27 cellular contexts compared by ENCODE assay signal in the genomic region with DNA sequence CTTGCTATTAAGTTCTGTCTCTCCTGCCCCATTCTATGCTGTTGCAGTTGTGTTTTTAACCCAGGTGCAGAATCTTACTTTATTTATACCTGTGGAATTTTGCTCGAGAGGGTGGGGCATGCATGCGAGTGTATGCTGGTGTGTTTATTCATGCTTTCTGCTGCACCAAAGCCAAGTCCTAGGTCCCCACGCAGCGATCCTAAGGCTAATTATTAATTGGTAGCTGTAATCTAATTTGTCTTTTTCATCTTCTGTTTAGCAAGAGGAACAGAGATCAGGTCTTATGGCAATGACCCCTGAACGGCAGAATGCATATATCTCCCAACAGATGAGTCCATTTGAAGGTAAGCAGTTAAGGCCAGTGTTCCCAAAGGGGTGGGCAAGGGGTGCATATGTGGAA.
"Had no signal": no experiment of that assay in that cellular context is flagged by ENCODE, and none has a peak within 500 bp of the region (broad histone marks: within the 10 kb centered on the region; RNA-seq: fewer than 3 reads in every experiment).

No MANE protein-coding gene starts in this region.

- ATAC-seq: naive thymus-derived CD8-positive, alpha-beta T cell; stimulated activated naive B cell treated with anti-CD40 and anti-IgM and Interleukin-4, amounts not matched to agents 10 μg/mL and 1 μg/mL and 100 μg/mL, for 72 hours; stimulated activated naive CD8-positive, alpha-beta T cell treated with anti-CD3 and anti-CD28 coated beads, Interleukin-15, Interleukin-2, amounts not matched to agents 100 U/mL and 50 U/mL, for 24 hours had no signal

- H3K36me3 Mint-ChIP-seq: immature natural killer cell; naive thymus-derived CD8-positive, alpha-beta T cell; neural progenitor cell; stimulated activated naive B cell treated with anti-CD40 and anti-IgM and Interleukin-4, amounts not matched to agents 10 μg/mL and 1 μg/mL and 100 μg/mL, for 72 hours; type B pancreatic cell had no signal

- H3K36me3 ChIP-seq: heart left ventricle, left ventricle myocardium inferior, lower lobe of right lung, neural progenitor cell, neutrophil, right atrium auricular region, suprapubic skin, thoracic aorta, tibial nerve, uterus had no signal

- H3K4me1 ChIP-seq: parathyroid adenoma, psoas muscle, uterus had no signal

- H3K4me1 Mint-ChIP-seq: immature natural killer cell; naive thymus-derived CD8-positive, alpha-beta T cell had no signal

- H3K27me3 Mint-ChIP-seq: naive thymus-derived CD8-positive, alpha-beta T cell; type B pancreatic cell had no signal

- H3K4me3 ChIP-seq: heart left ventricle, left ventricle myocardium inferior, lower lobe of right lung, neural progenitor cell, psoas muscle, right atrium auricular region, skin epidermis, suprapubic skin, thoracic aorta, tibial nerve, uterus had no signal

- H3K9me3 ChIP-seq: heart left ventricle, left ventricle myocardium inferior, lower lobe of right lung, neutrophil, psoas muscle, right atrium auricular region, suprapubic skin, thoracic aorta, tibial nerve, uterus had no signal

- H3K4me3 Mint-ChIP-seq: immature natural killer cell; naive thymus-derived CD8-positive, alpha-beta T cell; nephron progenitor cell; neural progenitor cell; stimulated activated naive B cell treated with anti-CD40 and anti-IgM and Interleukin-4, amounts not matched to agents 10 μg/mL and 1 μg/mL and 100 μg/mL, for 72 hours; type B pancreatic cell had no signal

- H3K27ac Mint-ChIP-seq: immature natural killer cell; naive thymus-derived CD8-positive, alpha-beta T cell; nephron progenitor cell; neural progenitor cell; stimulated activated naive B cell treated with anti-CD40 and anti-IgM and Interleukin-4, amounts not matched to agents 10 μg/mL and 1 μg/mL and 100 μg/mL, for 72 hours; type B pancreatic cell had no signal

- H3K9me3 Mint-ChIP-seq: immature natural killer cell; naive thymus-derived CD8-positive, alpha-beta T cell; stimulated activated naive B cell treated with anti-CD40 and anti-IgM and Interleukin-4, amounts not matched to agents 10 μg/mL and 1 μg/mL and 100 μg/mL, for 72 hours; type B pancreatic cell had no signal

- H3K27ac ChIP-seq: lower lobe of right lung, neural progenitor cell, neutrophil, parathyroid adenoma, psoas muscle, skin epidermis, suprapubic skin had no signal

- H3K27me3 ChIP-seq: heart left ventricle, neutrophil, right atrium auricular region, suprapubic skin, tibial nerve, uterus had no signal

- DNase-seq: immature natural killer cell; kidney; mammary epithelial cell; mesenchymal stem cell; naive thymus-derived CD8-positive, alpha-beta T cell; occipital lobe; stimulated activated CD4-positive, alpha-beta T cell treated with anti-CD3 and anti-CD28 coated beads, Interleukin-12 subunit alpha, Interleukin-12 subunit beta, amount 100 ng/mL, for 4 hours; stimulated activated CD4-positive, alpha-beta T cell treated with anti-CD3 and anti-CD28 coated beads, Interleukin-15, amount 100 ng/mL, for 24 hours; stimulated activated CD4-positive, alpha-beta T cell treated with anti-CD3 and anti-CD28 coated beads, Interleukin-2, amount 100 ng/mL, for 24 hours; stimulated activated CD4-positive, alpha-beta T cell treated with anti-CD3 and anti-CD28 coated beads, Interleukin-4, amount 100 ng/mL, for 1 hour; stimulated activated naive B cell treated with anti-CD40 and anti-IgM and Interleukin-4, amounts not matched to agents 10 μg/mL and 1 μg/mL and 100 μg/mL, for 72 hours; stimulated activated naive CD8-positive, alpha-beta T cell treated with anti-CD3 and anti-CD28 coated beads, Interleukin-15, Interleukin-2, amounts not matched to agents 100 U/mL and 50 U/mL, for 24 hours had no signal
